3 cellular contexts compared by ENCODE assay signal in the genomic region with DNA sequence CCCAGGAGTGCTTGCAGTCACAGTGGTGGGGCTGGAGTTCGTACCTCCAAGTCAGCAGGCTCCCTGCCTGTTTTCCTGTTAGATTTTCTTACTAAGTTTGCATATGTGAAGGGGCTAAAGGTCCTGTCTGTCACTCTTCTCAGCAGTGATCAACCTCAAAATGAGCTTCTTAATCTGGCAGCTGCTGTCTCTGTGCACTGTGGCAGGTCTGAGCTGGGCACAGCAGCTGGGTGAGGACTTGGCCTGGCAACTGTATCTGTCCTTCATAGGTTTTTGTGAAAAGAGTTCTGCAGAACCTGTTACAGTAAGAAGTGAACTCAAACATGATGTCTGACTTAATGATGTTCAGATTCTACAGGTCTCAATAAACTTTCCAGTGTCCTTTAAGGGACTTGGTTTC.
TF ChIP-seq lines count a peak whose summit lies in the region.

No MANE protein-coding gene starts in this region.

TF ChIP-seq in GM23338, 12 proteins besides CTCF, POLR2A, EP300 and RAD21 (continued from another document and continues in another):
- TF ChIP-seq ZNF114 (CRISPR knock-in tag; IDR thresholded peaks at IDR 0.05): no peak
- no peak for TF ChIP-seq ZNF331 (CRISPR knock-in tag; IDR thresholded peaks at IDR 0.05; ENCODE audit: low read depth)
- no peak for TF ChIP-seq NANOG (IDR thresholded peaks at IDR 0.05; ENCODE audit: borderline replicate concordance)
- TF ChIP-seq EZH2 (IDR thresholded peaks at IDR 0.05; ENCODE audit: low read depth, unreplicated experiment): no peak
- no peak for TF ChIP-seq STAT1 (IDR thresholded peaks at IDR 0.05; ENCODE audit: unreplicated experiment)
- TF ChIP-seq REST (IDR thresholded peaks at IDR 0.05; ENCODE audit: unreplicated experiment): no peak
- no peak for TF ChIP-seq EZH2phosphoT487 (IDR thresholded peaks at IDR 0.05; ENCODE audit: unreplicated experiment)
- TF ChIP-seq, protein P1, sequence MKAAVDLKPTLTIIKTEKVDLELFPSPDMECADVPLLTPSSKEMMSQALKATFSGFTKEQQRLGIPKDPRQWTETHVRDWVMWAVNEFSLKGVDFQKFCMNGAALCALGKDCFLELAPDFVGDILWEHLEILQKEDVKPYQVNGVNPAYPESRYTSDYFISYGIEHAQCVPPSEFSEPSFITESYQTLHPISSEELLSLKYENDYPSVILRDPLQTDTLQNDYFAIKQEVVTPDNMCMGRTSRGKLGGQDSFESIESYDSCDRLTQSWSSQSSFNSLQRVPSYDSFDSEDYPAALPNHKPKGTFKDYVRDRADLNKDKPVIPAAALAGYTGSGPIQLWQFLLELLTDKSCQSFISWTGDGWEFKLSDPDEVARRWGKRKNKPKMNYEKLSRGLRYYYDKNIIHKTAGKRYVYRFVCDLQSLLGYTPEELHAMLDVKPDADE (IDR thresholded peaks at IDR 0.05): no peak

TF ChIP-seq in IMR-90, 13 proteins besides CTCF, POLR2A, EP300 and RAD21 (continued from another document):
- TF ChIP-seq, protein P2, sequence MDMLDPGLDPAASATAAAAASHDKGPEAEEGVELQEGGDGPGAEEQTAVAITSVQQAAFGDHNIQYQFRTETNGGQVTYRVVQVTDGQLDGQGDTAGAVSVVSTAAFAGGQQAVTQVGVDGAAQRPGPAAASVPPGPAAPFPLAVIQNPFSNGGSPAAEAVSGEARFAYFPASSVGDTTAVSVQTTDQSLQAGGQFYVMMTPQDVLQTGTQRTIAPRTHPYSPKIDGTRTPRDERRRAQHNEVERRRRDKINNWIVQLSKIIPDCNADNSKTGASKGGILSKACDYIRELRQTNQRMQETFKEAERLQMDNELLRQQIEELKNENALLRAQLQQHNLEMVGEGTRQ (IDR thresholded peaks at IDR 0.05; ENCODE audit: low read depth, low read length): no peak
- no peak for TF ChIP-seq ELK1 (IDR thresholded peaks at IDR 0.05; ENCODE audit: borderline replicate concordance, low read depth, low read length)
- TF ChIP-seq BHLHE40 (IDR thresholded peaks at IDR 0.05; ENCODE audit: low read depth, low read length): no peak
- TF ChIP-seq SMC3 (IDR thresholded peaks at IDR 0.05; ENCODE audit: low read depth, low read length): no peak
- TF ChIP-seq CEBPB (IDR thresholded peaks at IDR 0.05; ENCODE audit: low read depth, low read length): no peak
- TF ChIP-seq MXI1 (IDR thresholded peaks at IDR 0.05; ENCODE audit: borderline replicate concordance, low read depth, low read length): no peak
- no peak for TF ChIP-seq FOS (IDR thresholded peaks at IDR 0.05; ENCODE audit: low read depth, low read length)

TF ChIP-seq in SK-N-SH treated with all-trans-retinoic acid at 6 μM for 48 hours, 23 proteins besides CTCF, POLR2A, EP300 and RAD21 (continued from another document):
- TF ChIP-seq ZNF565 (CRISPR knock-in tag; conservative IDR thresholded peaks at IDR 0.05; ENCODE audit: low read depth): no peak
- TF ChIP-seq, protein P3, sequence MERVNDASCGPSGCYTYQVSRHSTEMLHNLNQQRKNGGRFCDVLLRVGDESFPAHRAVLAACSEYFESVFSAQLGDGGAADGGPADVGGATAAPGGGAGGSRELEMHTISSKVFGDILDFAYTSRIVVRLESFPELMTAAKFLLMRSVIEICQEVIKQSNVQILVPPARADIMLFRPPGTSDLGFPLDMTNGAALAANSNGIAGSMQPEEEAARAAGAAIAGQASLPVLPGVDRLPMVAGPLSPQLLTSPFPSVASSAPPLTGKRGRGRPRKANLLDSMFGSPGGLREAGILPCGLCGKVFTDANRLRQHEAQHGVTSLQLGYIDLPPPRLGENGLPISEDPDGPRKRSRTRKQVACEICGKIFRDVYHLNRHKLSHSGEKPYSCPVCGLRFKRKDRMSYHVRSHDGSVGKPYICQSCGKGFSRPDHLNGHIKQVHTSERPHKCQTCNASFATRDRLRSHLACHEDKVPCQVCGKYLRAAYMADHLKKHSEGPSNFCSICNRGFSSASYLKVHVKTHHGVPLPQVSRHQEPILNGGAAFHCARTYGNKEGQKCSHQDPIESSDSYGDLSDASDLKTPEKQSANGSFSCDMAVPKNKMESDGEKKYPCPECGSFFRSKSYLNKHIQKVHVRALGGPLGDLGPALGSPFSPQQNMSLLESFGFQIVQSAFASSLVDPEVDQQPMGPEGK (CRISPR knock-in tag; IDR thresholded peaks at IDR 0.05; ENCODE audit: borderline replicate concordance): no peak
- no peak for TF ChIP-seq ZNF8 (CRISPR knock-in tag; IDR thresholded peaks at IDR 0.05)
